In genomic region chr9:132723809-132724208, GRCh38 we compare ENCODE assay signal across 25 cellular contexts.
"Had no signal": no experiment of that assay in that cellular context is flagged by ENCODE, and none has a peak within 500 bp of the region (broad histone marks: within the 10 kb centered on the region; RNA-seq: fewer than 3 reads in every experiment).

No MANE protein-coding gene starts in this region.

- H3K4me3 ChIP-seq: neural progenitor cell, pancreas, prostate gland, right lobe of liver, sigmoid colon, stomach, testis, tibial artery, transverse colon, upper lobe of right lung, uterus had no signal

- H3K9ac ChIP-seq: neural progenitor cell had no signal

- H2AFZ ChIP-seq: neural progenitor cell had no signal

- H3K27me3 ChIP-seq: neural progenitor cell, pancreas, right lobe of liver, testis, upper lobe of right lung, uterus had no signal

- H3K9me3 ChIP-seq: neutrophil, pancreas, prostate gland, right lobe of liver, sigmoid colon, stomach, testis, tibial artery, transverse colon, upper lobe of right lung, uterus had no signal

- H3K36me3 ChIP-seq: neural progenitor cell, neutrophil, pancreas, prostate gland, right lobe of liver, sigmoid colon, stomach, tibial artery, transverse colon, upper lobe of right lung, uterus had no signal

- H3K4me2 ChIP-seq: neural progenitor cell had no signal

- ATAC-seq: naive thymus-derived CD8-positive, alpha-beta T cell; pancreas; right cardiac atrium; stimulated activated effector memory CD8-positive, alpha-beta T cell treated with anti-CD3 and anti-CD28 coated beads, Interleukin-12 subunit alpha, Interleukin-12 subunit beta, amount 100 ng/mL, for 72 hours; stimulated activated naive B cell treated with anti-CD40 and anti-IgM and Interleukin-4, amounts not matched to agents 10 μg/mL and 1 μg/mL and 100 μg/mL, for 72 hours had no signal

- DNase-seq: naive B cell; naive thymus-derived CD8-positive, alpha-beta T cell; nephron progenitor cell; nucleus accumbens; pancreas; right cardiac atrium; right lobe of liver; sigmoid colon; small intestine; stimulated activated CD4-positive, alpha-beta T cell treated with anti-CD3 and anti-CD28 coated beads, Interleukin-15, amount 100 ng/mL, for 24 hours; stimulated activated CD4-positive, alpha-beta T cell treated with anti-CD3 and anti-CD28 coated beads, Interleukin-2, amount 100 ng/mL, for 24 hours; stimulated activated CD4-positive, alpha-beta T cell treated with anti-CD3 and anti-CD28 coated beads, Interleukin-2, amount 100 ng/mL, for 48 hours; stimulated activated CD4-positive, alpha-beta T cell treated with anti-CD3 and anti-CD28 coated beads, Interleukin-4, amount 100 ng/mL, for 24 hours; stimulated activated naive B cell treated with anti-CD40 and anti-IgM and Interleukin-4, amounts not matched to agents 10 μg/mL and 1 μg/mL and 100 μg/mL, for 72 hours; stimulated activated naive CD4-positive, alpha-beta T cell treated with Interleukin-2 at 50 U/mL for 16 hours; stomach; testis; transverse colon; uterus had no signal

- H3K4me1 ChIP-seq: neural progenitor cell, pancreas, prostate gland, right lobe of liver, sigmoid colon, stomach, testis, tibial artery, transverse colon, upper lobe of right lung, uterus had no signal

- H3K27ac ChIP-seq: neural progenitor cell, neutrophil, pancreas, prostate gland, right lobe of liver, sigmoid colon, stomach, testis, tibial artery, transverse colon, upper lobe of right lung, uterus had no signal
